In the genomic region with DNA sequence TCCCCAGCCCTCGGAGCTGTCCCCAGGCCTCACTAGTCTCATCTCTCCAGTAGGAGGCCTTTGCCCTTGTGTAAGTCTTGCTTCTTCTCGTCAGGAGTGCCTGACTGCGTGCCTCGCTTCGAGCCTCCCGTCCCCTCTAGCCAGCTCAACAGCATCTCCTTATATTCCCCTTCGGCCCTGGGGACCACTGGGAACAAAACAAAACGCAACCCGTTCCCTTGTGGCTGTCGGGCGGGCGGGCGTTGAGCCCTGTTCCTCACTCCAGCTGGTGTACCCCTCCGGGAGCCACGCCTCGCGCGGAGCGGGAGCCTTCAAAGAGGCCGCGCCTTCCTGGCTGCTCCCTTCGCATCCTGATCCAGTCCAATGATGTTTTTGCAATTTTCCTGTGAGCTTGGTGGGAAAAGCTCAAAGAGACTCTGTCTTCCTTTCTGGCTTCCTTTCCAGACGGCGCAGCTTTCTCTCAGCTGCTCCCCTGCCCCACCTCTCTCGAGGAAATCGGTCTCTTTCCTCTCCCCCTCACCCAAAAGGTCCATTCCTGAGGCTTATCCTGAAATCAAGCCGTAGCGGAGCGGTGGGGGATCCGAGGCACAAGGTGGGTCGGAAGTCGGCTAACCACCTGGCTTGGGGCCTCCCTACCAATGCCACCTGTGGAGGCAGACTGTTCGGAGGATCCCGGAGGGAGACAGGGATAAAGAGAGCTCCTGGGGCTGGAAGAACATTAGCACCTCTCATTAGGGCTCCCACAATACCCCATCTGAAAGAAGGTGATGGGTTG, we compare ENCODE assay signal across 1 cellular context.
TF ChIP-seq lines count a peak whose summit lies in the region.

No MANE protein-coding gene starts in this region.

TF ChIP-seq in H1, 55 proteins besides CTCF, POLR2A, EP300 and RAD21:
- TF ChIP-seq MAFK (IDR thresholded peaks at IDR 0.05; ENCODE audit: low read depth, low read length) (no peak), SRF (IDR thresholded peaks at IDR 0.05; ENCODE audit: low read depth, low read length) (no peak), RFX5 (IDR thresholded peaks at IDR 0.05; ENCODE audit: borderline replicate concordance, low read depth, low read length) (no peak), CBX5 (IDR thresholded peaks at IDR 0.05; ENCODE audit: low read depth, low read length) (no peak), POLR2AphosphoS5 (IDR thresholded peaks at IDR 0.05; ENCODE audit: low read depth, low read length) (no peak), JUND (IDR thresholded peaks at IDR 0.05; ENCODE audit: low read length) (no peak), EZH2 (IDR thresholded peaks at IDR 0.05; ENCODE audit: low read depth, low read length, severe bottlenecking) (no peak), CHD1 (IDR thresholded peaks at IDR 0.05; ENCODE audit: low read depth, low read length) (no peak), BACH1 (IDR thresholded peaks at IDR 0.05; ENCODE audit: low read length) (no peak), HDAC6 (IDR thresholded peaks at IDR 0.05; ENCODE audit: low read depth, low read length) (no peak), ASH2L (IDR thresholded peaks at IDR 0.05; ENCODE audit: low read length) (no peak), SIN3A (conservative IDR thresholded peaks at IDR 0.05 in 1 of 2, IDR thresholded peaks at IDR 0.05 in 1 of 2; ENCODE audit: low read depth in 1 of 2, low read length in 2 of 2) (no peak), CBX8 (IDR thresholded peaks at IDR 0.05; ENCODE audit: borderline replicate concordance, low read depth, low read length) (no peak), EGR1 (IDR thresholded peaks at IDR 0.05; ENCODE audit: borderline replicate concordance, low read depth, low read length) (no peak), GABPA (IDR thresholded peaks at IDR 0.05; ENCODE audit: borderline replicate concordance, insufficient read depth, low read length) (no peak), TAF1 (IDR thresholded peaks at IDR 0.05; ENCODE audit: low read depth, low read length) (no peak)
- TF ChIP-seq, protein P1, sequence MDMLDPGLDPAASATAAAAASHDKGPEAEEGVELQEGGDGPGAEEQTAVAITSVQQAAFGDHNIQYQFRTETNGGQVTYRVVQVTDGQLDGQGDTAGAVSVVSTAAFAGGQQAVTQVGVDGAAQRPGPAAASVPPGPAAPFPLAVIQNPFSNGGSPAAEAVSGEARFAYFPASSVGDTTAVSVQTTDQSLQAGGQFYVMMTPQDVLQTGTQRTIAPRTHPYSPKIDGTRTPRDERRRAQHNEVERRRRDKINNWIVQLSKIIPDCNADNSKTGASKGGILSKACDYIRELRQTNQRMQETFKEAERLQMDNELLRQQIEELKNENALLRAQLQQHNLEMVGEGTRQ (IDR thresholded peaks at IDR 0.05; ENCODE audit: low read length) = no peak
- TF ChIP-seq, protein P2, sequence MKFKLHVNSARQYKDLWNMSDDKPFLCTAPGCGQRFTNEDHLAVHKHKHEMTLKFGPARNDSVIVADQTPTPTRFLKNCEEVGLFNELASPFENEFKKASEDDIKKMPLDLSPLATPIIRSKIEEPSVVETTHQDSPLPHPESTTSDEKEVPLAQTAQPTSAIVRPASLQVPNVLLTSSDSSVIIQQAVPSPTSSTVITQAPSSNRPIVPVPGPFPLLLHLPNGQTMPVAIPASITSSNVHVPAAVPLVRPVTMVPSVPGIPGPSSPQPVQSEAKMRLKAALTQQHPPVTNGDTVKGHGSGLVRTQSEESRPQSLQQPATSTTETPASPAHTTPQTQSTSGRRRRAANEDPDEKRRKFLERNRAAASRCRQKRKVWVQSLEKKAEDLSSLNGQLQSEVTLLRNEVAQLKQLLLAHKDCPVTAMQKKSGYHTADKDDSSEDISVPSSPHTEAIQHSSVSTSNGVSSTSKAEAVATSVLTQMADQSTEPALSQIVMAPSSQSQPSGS (IDR thresholded peaks at IDR 0.05; ENCODE audit: low read length) = no peak
TF ChIP-seq in H1: peak in this region for 0.
